ENCODE assay signal across 27 cellular contexts in genomic region chrX:32937043-32937442, GRCh38.
"Had no signal": no experiment of that assay in that cellular context is flagged by ENCODE, and none has a peak within 500 bp of the region (broad histone marks: within the 10 kb centered on the region; RNA-seq: fewer than 3 reads in every experiment).

No MANE protein-coding gene starts in this region.

- H3K4me1 ChIP-seq: adrenal gland, ascending aorta, breast epithelium had no signal

- H3K27me3 ChIP-seq: adrenal gland, ascending aorta had no signal

- H3K36me3 ChIP-seq: adrenal gland, ascending aorta, breast epithelium, WERI-Rb-1 had no signal

- ATAC-seq: activated CD4-positive, CD25-positive, alpha-beta regulatory T cell treated with anti-CD3 and anti-CD28 coated beads, Interleukin-2, amount 50 U/mL, for 24 hours; activated CD8-positive, alpha-beta T cell treated with anti-CD3 and anti-CD28 coated beads for 36 hours; activated naive CD8-positive, alpha-beta T cell treated with anti-CD3 and anti-CD28 coated beads, Interleukin-2, amount 50 U/mL, for 24 hours; esophagus mucosa; T-helper 17 cell had no signal

- H3K27ac ChIP-seq: adrenal gland, ascending aorta, breast epithelium, coronary artery, dorsolateral prefrontal cortex, WERI-Rb-1 had no signal

- H3K9me3 ChIP-seq: adrenal gland, ascending aorta, breast epithelium had no signal

- H3K4me3 ChIP-seq: adrenal gland, ascending aorta, breast epithelium, coronary artery, dorsolateral prefrontal cortex had no signal

- DNase-seq: activated B cell treated with CpG ODN at 0.5 μM for 24 hours; activated CD4-positive, alpha-beta T cell treated with anti-CD3 and anti-CD28 coated beads for 48 hours; activated CD4-positive, alpha-beta T cell treated with anti-CD3 and anti-CD28 coated beads, Interleukin-2, amount 50 U/mL, for 1 hour; activated CD4-positive, alpha-beta T cell treated with anti-CD3 and anti-CD28 coated beads, Interleukin-2, amount 50 U/mL, for 48 hours; activated CD8-positive, alpha-beta memory T cell treated with anti-CD3 and anti-CD28 coated beads for 24 hours; activated CD8-positive, alpha-beta T cell treated with anti-CD3 and anti-CD28 coated beads for 36 hours; activated effector memory CD4-positive, alpha-beta T cell treated with anti-CD3 and anti-CD28 coated beads, Interleukin-2, amount 50 U/mL, for 16 hours; activated naive CD4-positive, alpha-beta T cell treated with anti-CD3 and anti-CD28 coated beads for 36 hours; activated naive CD8-positive, alpha-beta T cell treated with anti-CD3 and anti-CD28 coated beads for 36 hours; activated naive CD8-positive, alpha-beta T cell treated with anti-CD3 and anti-CD28 coated beads, Interleukin-2, amount 50 U/mL, for 24 hours; activated T-cell treated with anti-CD3 and anti-CD28 coated beads, Interleukin-2, amount 50 U/mL, for 1 hour; activated T-cell treated with anti-CD3 and anti-CD28 coated beads, Interleukin-2, amount 50 U/mL, for 48 hours; adrenal gland; dorsolateral prefrontal cortex; effector memory CD4-positive, alpha-beta T cell; endodermal cell; foreskin fibroblast; head of caudate nucleus; T-helper 1 cell; T-helper 17 cell; T1000; WERI-Rb-1 had no signal
